14 cellular contexts compared by ENCODE assay signal in the genomic region with DNA sequence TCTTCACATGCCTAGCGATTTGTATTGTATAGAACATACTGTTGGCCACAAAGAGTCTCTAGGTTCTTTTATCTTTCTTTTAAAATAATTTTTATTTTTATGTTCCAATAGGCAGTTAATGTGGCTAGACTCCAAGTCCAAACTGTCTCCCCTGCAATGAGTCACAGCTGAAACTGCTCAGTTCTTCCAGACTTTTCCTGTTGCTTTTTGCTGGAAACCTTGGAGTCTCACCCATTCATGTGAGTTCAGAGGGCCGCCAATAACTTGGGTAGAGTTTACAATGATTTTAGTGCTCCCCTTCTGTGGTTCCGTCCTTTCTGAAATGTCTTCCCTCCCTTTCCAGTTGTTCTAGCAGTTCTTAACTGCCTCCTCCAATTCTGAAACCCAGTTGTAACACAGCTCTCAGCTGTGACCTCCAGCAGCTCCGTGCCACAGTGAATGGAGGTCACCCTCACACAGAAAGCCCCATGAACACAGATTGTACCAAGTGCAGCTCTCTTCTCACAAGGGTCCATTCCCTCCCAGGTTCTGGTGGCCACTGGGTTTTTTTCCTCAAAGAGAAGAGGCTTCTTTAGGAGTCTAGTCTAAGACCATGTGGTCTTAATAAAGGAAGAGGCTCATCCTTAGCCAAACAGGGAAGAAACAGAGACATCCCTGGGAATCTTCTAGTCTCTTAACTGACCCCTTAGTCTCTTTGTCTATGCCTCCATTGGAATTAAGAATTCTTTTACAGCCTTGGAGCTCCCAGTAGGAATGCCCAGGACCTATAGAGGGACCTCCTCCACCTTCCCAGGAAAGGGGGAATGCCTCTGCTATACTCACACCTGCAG.
DNase-seq lines count a peak whose midpoint lies in the region; ATAC-seq, FAIRE-seq and TF ChIP-seq lines count a peak whose summit lies in the region.
"Had no signal": no experiment of that assay in that cellular context is flagged by ENCODE, and none has a peak within 500 bp of the region (broad histone marks: within the 10 kb centered on the region; RNA-seq: fewer than 3 reads in every experiment).

No MANE protein-coding gene starts in this region.

- no peaks in the 10 kb centered on the region for H3K36me3 ChIP-seq in left ventricle myocardium inferior
- no peaks in the 10 kb centered on the region for H3K36me3 ChIP-seq in endothelial cell of umbilical vein (ENCODE audit: control insufficient read depth in 2 of 2, extremely low read depth in 1 of 2, insufficient read depth in 2 of 2, low read length in 2 of 2)
- H3K36me3 ChIP-seq: thyroid gland had no signal

- no peak overlapping the region for H3K27ac ChIP-seq in left ventricle myocardium inferior (replicated peaks)
- H3K27ac ChIP-seq in endothelial cell of umbilical vein (ENCODE audit: insufficient read depth, low read depth, low read length) = peak overlapping the region; percentile 89
- H3K27ac ChIP-seq: thyroid gland had no signal

- POLR2A ChIA-PET in endothelial cell of umbilical vein (lab: Charles Lee) = interaction anchor here (0.7 to 1.3 kb wide), 3 partner anchors 10 to 112 kb away, joined by 4 to 5 read pairs (median 4); no protein-coding TSS in a partner anchor

- no peak overlapping the region for H3K4me3 ChIP-seq in left ventricle myocardium inferior
- H3K4me3 ChIP-seq in endothelial cell of umbilical vein (replicated peaks in 1 of 3; ENCODE audit: insufficient read depth in 1 of 3, low read depth in 1 of 3, low read length in 3 of 3) = peak overlapping the region in 1 of 3 experiments; percentile 21
- H3K4me3 ChIP-seq: GM23338, thyroid gland had no signal

- dilution Hi-C loops in endothelial cell of umbilical vein (cut with MboI; ENCODE audit: extremely low pct_ligation_motif_present, low sequenced_read_pairs) = no loop called here

- H4K20me1 ChIP-seq in endothelial cell of umbilical vein (replicated peaks; ENCODE audit: control insufficient read depth, extremely low read depth, insufficient read depth, low read length) = no peaks in the 10 kb centered on the region

- peak overlapping the region; percentile 78 for H2AFZ ChIP-seq in endothelial cell of umbilical vein (ENCODE audit: low read depth, low read length)
- H2AFZ ChIP-seq: GM23338 had no signal

- TF ChIP-seq CTCF in left ventricle myocardium inferior (IDR thresholded peaks at IDR 0.05; ENCODE audit: borderline replicate concordance) (no peak), endothelial cell of umbilical vein (IDR thresholded peaks at IDR 0.05; ENCODE audit: extremely low read depth in 1 of 2, insufficient read depth in 1 of 2, low read depth in 1 of 2, low read length in 2 of 2) (no peak)

- peak; percentile 91 for FAIRE-seq in endothelial cell of umbilical vein (lab: Jason Lieb, UNC)
- FAIRE-seq: A204.1, islet of Langerhans had no signal

- intact Hi-C loops in Right ventricle myocardium inferior (cut with DNase I) (no loop called here), left ventricle myocardium inferior (cut with micrococcal nuclease) (no loop called here), endothelial cell of umbilical vein (cut with micrococcal nuclease) (loop anchor here (1.0 kb wide), 1 partner anchor 10 kb away; no protein-coding TSS in a partner anchor)

- no peaks in the 10 kb centered on the region for H3K9me1 ChIP-seq in endothelial cell of umbilical vein (replicated peaks; ENCODE audit: control insufficient read depth, extremely low read depth, insufficient read depth, low read length)

- TSS peak; percentile 70 for BruUV-seq in endothelial cell of umbilical vein (replicated peaks; lab: Mats Ljungman, UMichigan)

- H3K4me2 ChIP-seq in endothelial cell of umbilical vein (ENCODE audit: insufficient read depth, low read length) = peak overlapping the region; percentile 82
- H3K4me2 ChIP-seq: GM23338 had no signal

- CTCF ChIA-PET in endothelial cell of umbilical vein (lab: Charles Lee) = interaction anchor here (1.0 to 2.6 kb wide), 5 partner anchors 10 to 44 kb away, joined by 3 to 17 read pairs (median 4); no protein-coding TSS in a partner anchor

- H3K4me1 ChIP-seq in left ventricle myocardium inferior = peaks cover 20% of the 10 kb centered on the region
- peaks cover 49% of the 10 kb centered on the region for H3K4me1 ChIP-seq in endothelial cell of umbilical vein (ENCODE audit: control insufficient read depth, extremely low read depth, insufficient read depth, low read length)

- H3K9ac ChIP-seq in endothelial cell of umbilical vein (replicated peaks; ENCODE audit: extremely low read depth, insufficient read depth, low read length) = peak overlapping the region; percentile 51

- TF ChIP-seq POLR2A in endothelial cell of umbilical vein (IDR thresholded peaks at IDR 0.05; ENCODE audit: low read depth, low read length) = no peak

- no peaks in the 10 kb centered on the region for H3K9me3 ChIP-seq in left ventricle myocardium inferior (replicated peaks)
- H3K9me3 ChIP-seq in endothelial cell of umbilical vein (replicated peaks; ENCODE audit: control insufficient read depth, insufficient read depth, low read length) = no peaks in the 10 kb centered on the region
- H3K9me3 ChIP-seq: thyroid gland had no signal

- peaks cover 22% of the 10 kb centered on the region for H3K79me2 ChIP-seq in endothelial cell of umbilical vein (ENCODE audit: control insufficient read depth, insufficient read depth, low read length)

- peak; percentile 71 for ATAC-seq in Right ventricle myocardium inferior
- ATAC-seq: GM23338 had no signal

- peaks cover 10% of the 10 kb centered on the region for H3K27me3 ChIP-seq in left ventricle myocardium inferior (ENCODE audit: low read depth)
- no peaks in the 10 kb centered on the region for H3K27me3 ChIP-seq in endothelial cell of umbilical vein (ENCODE audit: control insufficient read depth in 2 of 2, insufficient read depth in 2 of 2, low read length in 2 of 2)
- H3K27me3 ChIP-seq: thyroid gland had no signal

- no peak for DNase-seq in Right ventricle myocardium inferior (ENCODE audit: missing footprints)
- DNase-seq in left ventricle myocardium inferior = no peak
- peak; percentile 94 for DNase-seq in endothelial cell of umbilical vein (ENCODE audit: low read depth, low spot score)
- DNase-seq in medulla oblongata (ENCODE audit: extremely low spot score) = peak; percentile 21
- DNase-seq in GM19240 (ENCODE audit: insufficient read length, low spot score) = no peak
- no peak for DNase-seq in 8988T
- no peak for DNase-seq in activated CD4-positive, alpha-beta T cell treated with anti-CD3 and anti-CD28 coated beads, Interleukin-2, amount 50 U/mL, for 1 hour
- DNase-seq in NK-92 treated with Interleukin-12 subunit alpha and Interleukin-12 subunit beta, amount 100 ng/mL, for 24 hours (lab: John Stamatoyannopoulos, UW) = no peak
- DNase-seq: MV-4-11, naive B cell, thyroid gland had no signal

TF ChIP-seq in endothelial cell of umbilical vein, 7 proteins besides CTCF, POLR2A, EP300 and RAD21:
- TF ChIP-seq MAX (IDR thresholded peaks at IDR 0.05; ENCODE audit: insufficient read depth, insufficient read length) (no peak), JUN (IDR thresholded peaks at IDR 0.05; ENCODE audit: borderline replicate concordance, insufficient read depth, insufficient read length, low read depth) (peak; percentile 39), FOS (IDR thresholded peaks at IDR 0.05; ENCODE audit: borderline replicate concordance, insufficient read depth, low read length) (peak; percentile 88), GATA2 (IDR thresholded peaks at IDR 0.05; ENCODE audit: insufficient read depth, insufficient read length, low read depth, low read length) (no peak), POLR2AphosphoS5 (IDR thresholded peaks at IDR 0.05; ENCODE audit: insufficient read depth, low read depth, low read length) (peak; percentile 35), MYC (IDR thresholded peaks at IDR 0.05; ENCODE audit: low read depth, low read length) (no peak), EZH2 (IDR thresholded peaks at IDR 0.05; ENCODE audit: borderline replicate concordance, low read depth, low read length, severe bottlenecking) (no peak)

Comparison
In these comparisons a context has a peak if more than half of its experiments do, and no peak if none do; other contexts are left out.
1. DNase-seq: peak in endothelial cell of umbilical vein (single experiment) and medulla oblongata (single experiment); none in Right ventricle myocardium inferior (single experiment), left ventricle myocardium inferior (single experiment), GM19240 (single experiment), 8988T (single experiment), activated CD4-positive, alpha-beta T cell treated with anti-CD3 and anti-CD28 coated beads, Interleukin-2, amount 50 U/mL, for 1 hour (single experiment) and NK-92 treated with Interleukin-12 subunit alpha and Interleukin-12 subunit beta, amount 100 ng/mL, for 24 hours (single experiment).